In the genomic region with DNA sequence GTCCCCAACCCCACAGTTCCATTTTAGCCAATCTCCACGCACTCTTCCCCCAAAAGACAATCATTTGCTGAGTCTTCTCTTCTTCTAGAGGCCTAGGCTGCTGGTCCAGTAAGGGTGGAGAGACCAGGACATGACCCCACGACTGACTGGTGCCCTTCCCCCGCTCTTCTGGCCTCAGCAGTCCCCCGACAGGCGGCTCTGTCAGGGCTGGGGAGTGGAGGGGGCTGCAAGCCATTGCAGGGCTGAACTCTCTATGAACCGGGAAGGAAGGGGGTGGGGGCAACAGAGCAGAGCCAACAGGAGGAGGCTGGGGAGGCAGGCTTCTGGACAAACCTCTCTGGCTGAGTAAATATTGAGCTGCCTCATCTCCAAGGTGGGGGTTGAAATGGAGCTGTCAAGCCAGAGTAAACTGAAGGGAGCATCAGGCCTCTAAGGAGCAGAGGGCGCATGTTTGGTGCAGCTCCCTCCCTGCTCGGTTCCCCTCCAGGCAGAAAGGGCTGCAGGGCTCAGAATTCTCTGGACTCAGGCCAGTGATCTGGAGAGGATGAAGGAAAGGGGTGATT, we compare ENCODE assay signal across 1 cellular context.
A peak's percentile ranks its signal among the peaks of the same experiment; 100 is the strongest.
TF ChIP-seq lines count a peak whose summit lies in the region.

No MANE protein-coding gene starts in this region.

TF ChIP-seq in IMR-90, 13 proteins besides CTCF, POLR2A, EP300 and RAD21:
- TF ChIP-seq MAZ (IDR thresholded peaks at IDR 0.05; ENCODE audit: borderline replicate concordance, low read depth, low read length) (peak; percentile 48; the same call in 1 of the 2 replicates), BHLHE40 (IDR thresholded peaks at IDR 0.05; ENCODE audit: low read depth, low read length) (no peak)
